In the genomic region with DNA sequence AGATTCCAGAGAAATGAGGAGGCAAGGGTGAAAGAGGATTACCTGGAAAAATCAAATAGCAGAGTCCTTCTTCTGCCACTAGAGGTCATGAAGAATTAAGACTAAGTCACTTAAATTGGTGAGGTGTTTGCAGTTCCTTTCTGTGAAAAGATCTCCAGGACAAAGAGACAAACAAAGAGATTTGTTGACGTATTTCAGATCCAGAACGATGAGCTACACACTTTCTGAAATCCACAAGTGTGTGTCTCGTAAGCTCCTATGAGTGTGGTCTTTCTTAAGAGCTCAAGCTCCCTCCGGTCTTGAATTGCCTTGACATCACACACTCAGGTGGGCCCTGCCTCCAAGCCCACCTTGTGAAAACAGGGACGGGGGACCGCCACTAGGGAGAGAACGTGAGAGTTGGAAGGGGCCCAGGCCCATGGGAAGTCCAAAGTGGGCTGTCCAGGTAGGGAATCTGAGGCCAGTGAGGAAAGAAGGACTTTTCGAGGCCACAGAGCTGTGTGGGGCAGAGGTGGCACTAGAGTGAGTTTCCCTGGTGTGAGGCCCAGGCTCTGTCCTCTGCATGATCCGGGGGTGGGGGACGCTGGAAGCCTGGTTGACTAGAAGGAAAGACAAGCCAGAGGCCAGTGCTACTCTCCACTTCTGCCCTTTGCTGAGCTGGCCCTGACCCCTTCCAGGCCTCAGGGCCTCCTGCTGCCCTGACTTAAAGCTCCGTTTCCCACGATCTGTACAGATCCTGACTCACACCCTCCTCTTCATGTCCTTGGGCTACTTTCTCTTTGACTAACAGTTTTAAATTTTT, we compare ENCODE assay signal across 8 cellular contexts.
DNase-seq lines count a peak whose midpoint lies in the region; TF ChIP-seq lines count a peak whose summit lies in the region.

No MANE protein-coding gene starts in this region.

- DNase-seq in AG20443 (ENCODE audit: low spot score) = peak; percentile 46
- DNase-seq in GM12864 (ENCODE audit: low read depth) = peak; percentile 15
- peak; percentile 42 for DNase-seq in NCI-H1694 (lab: John Stamatoyannopoulos, UW)
- DNase-seq in WERI-Rb-1 = no peak
- DNase-seq in fibroblast of the aortic adventitia (ENCODE audit: low read depth) = peak; percentile 59
- no peak for DNase-seq in osteocyte (ENCODE audit: extremely low spot score, unreplicated experiment)
- no peak for DNase-seq in DMS114 treated with DMSO at 0.1 percent for 48 hours (lab: John Stamatoyannopoulos, UW; ENCODE audit: unreplicated experiment)
- no peak for DNase-seq in activated gamma-delta T cell (lab: John Stamatoyannopoulos, UW)

- no peaks in the 10 kb centered on the region for H3K9me3 ChIP-seq in WERI-Rb-1 (ENCODE audit: severe bottlenecking)

- TF ChIP-seq CTCF in GM12864 (IDR thresholded peaks at IDR 0.05; ENCODE audit: low read depth, low read length, missing control alignments) (peak; percentile 57), WERI-Rb-1 (IDR thresholded peaks at IDR 0.05; ENCODE audit: low read depth, low read length) (peak; percentile 63), fibroblast of the aortic adventitia (IDR thresholded peaks at IDR 0.05; ENCODE audit: insufficient read depth, low read length) (peak; percentile 64), osteocyte (IDR thresholded peaks at IDR 0.05) (peak; percentile 59)

- H3K36me3 Mint-ChIP-seq in osteocyte (ENCODE audit: unreplicated experiment) = no peaks in the 10 kb centered on the region

- H3K4me3 ChIP-seq in GM12864 (ENCODE audit: low read depth, low read length) = no peak overlapping the region
- H3K4me3 ChIP-seq in WERI-Rb-1 (ENCODE audit: low read depth, low read length) = no peak overlapping the region
- no peak overlapping the region for H3K4me3 ChIP-seq in fibroblast of the aortic adventitia (ENCODE audit: low read depth, low read length)

- H3K4me1 Mint-ChIP-seq in osteocyte (ENCODE audit: unreplicated experiment) = peaks cover 21% of the 10 kb centered on the region

- H3K27me3 ChIP-seq in WERI-Rb-1 (ENCODE audit: insufficient read depth, low read depth, severe bottlenecking) = no peaks in the 10 kb centered on the region

- no peak overlapping the region for H3K4me3 Mint-ChIP-seq in osteocyte (ENCODE audit: unreplicated experiment)

- no peaks in the 10 kb centered on the region for H3K9me3 Mint-ChIP-seq in osteocyte (ENCODE audit: unreplicated experiment)

- H3K27ac ChIP-seq in WERI-Rb-1 = peak overlapping the region; percentile 35; the same call in 1 of the 2 replicates

- no peaks in the 10 kb centered on the region for H3K27me3 Mint-ChIP-seq in osteocyte (ENCODE audit: unreplicated experiment)

- no peaks in the 10 kb centered on the region for H3K36me3 ChIP-seq in WERI-Rb-1

- peak overlapping the region; percentile 82 for H3K27ac Mint-ChIP-seq in osteocyte (ENCODE audit: unreplicated experiment)

Comparison
In these comparisons a context has a peak if more than half of its experiments do, and no peak if none do; other contexts are left out.
1. DNase-seq: peak in AG20443 (single experiment), GM12864 (single experiment), NCI-H1694 (single experiment) and fibroblast of the aortic adventitia (single experiment); none in WERI-Rb-1 (single experiment), osteocyte (single experiment), DMS114 treated with DMSO at 0.1 percent for 48 hours (single experiment) and activated gamma-delta T cell (single experiment).
2. Peak in every context shown above with its lines, with median percentiles within 50 percentile points of each other: CTCF ChIP-seq.